In genomic region chr6:167668019-167668753, GRCh38 we compare ENCODE assay signal across 1 cellular context.
TF ChIP-seq lines count a peak whose summit lies in the region.

No MANE protein-coding gene starts in this region.

TF ChIP-seq in HepG2, 621 proteins besides CTCF, POLR2A, EP300 and RAD21 (continued from another document and continues in another):
- TF ChIP-seq, protein P1, sequence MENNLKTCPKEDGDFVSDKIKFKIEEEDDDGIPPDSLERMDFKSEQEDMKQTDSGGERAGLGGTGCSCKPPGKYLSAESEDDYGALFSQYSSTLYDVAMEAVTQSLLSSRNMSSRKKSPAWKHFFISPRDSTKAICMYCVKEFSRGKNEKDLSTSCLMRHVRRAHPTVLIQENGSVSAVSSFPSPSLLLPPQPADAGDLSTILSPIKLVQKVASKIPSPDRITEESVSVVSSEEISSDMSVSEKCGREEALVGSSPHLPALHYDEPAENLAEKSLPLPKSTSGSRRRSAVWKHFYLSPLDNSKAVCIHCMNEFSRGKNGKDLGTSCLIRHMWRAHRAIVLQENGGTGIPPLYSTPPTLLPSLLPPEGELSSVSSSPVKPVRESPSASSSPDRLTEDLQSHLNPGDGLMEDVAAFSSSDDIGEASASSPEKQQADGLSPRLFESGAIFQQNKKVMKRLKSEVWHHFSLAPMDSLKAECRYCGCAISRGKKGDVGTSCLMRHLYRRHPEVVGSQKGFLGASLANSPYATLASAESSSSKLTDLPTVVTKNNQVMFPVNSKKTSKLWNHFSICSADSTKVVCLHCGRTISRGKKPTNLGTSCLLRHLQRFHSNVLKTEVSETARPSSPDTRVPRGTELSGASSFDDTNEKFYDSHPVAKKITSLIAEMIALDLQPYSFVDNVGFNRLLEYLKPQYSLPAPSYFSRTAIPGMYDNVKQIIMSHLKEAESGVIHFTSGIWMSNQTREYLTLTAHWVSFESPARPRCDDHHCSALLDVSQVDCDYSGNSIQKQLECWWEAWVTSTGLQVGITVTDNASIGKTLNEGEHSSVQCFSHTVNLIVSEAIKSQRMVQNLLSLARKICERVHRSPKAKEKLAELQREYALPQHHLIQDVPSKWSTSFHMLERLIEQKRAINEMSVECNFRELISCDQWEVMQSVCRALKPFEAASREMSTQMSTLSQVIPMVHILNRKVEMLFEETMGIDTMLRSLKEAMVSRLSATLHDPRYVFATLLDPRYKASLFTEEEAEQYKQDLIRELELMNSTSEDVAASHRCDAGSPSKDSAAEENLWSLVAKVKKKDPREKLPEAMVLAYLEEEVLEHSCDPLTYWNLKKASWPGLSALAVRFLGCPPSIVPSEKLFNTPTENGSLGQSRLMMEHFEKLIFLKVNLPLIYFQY (CRISPR knock-in tag; IDR thresholded peaks at IDR 0.05; ENCODE audit: borderline replicate concordance): peak; percentile 74; the same call in 1 of the 2 replicates
- TF ChIP-seq ZNF879 (CRISPR knock-in tag; IDR thresholded peaks at IDR 0.05): no peak
- TF ChIP-seq ZNF543 (CRISPR knock-in tag; IDR thresholded peaks at IDR 0.05): peak; percentile 96
- no peak; the same call in 1 of the 2 replicates for TF ChIP-seq REPIN1 (CRISPR knock-in tag; IDR thresholded peaks at IDR 0.05; ENCODE audit: borderline replicate concordance, low read depth)
- no peak for TF ChIP-seq ZKSCAN1 (IDR thresholded peaks at IDR 0.05; ENCODE audit: low read length)
- TF ChIP-seq CHD2 (IDR thresholded peaks at IDR 0.05; ENCODE audit: low read depth, low read length): no peak; the same call in 1 of the 2 replicates
- no peak for TF ChIP-seq NFE2L1 (CRISPR knock-in tag; IDR thresholded peaks at IDR 0.05; ENCODE audit: borderline replicate concordance)
- peak; percentile 59 for TF ChIP-seq XRCC5 (optimal IDR thresholded peaks at IDR 0.05; ENCODE audit: low read length)
- peak; percentile 99 for TF ChIP-seq KIAA2018 (CRISPR knock-in tag; IDR thresholded peaks at IDR 0.05; ENCODE audit: borderline replicate concordance)
- TF ChIP-seq TARDBP (CRISPR knock-in tag; IDR thresholded peaks at IDR 0.05): peak; percentile 99
- peak; percentile 89 for TF ChIP-seq JUN (CRISPR knock-in tag; IDR thresholded peaks at IDR 0.05)
- TF ChIP-seq ZNF678 (CRISPR knock-in tag; IDR thresholded peaks at IDR 0.05): 0 out of 2 replicates have a peak, but pooled peaks have one; percentile 71
- TF ChIP-seq ZNF362 (CRISPR knock-in tag; IDR thresholded peaks at IDR 0.05; ENCODE audit: borderline replicate concordance): peak; percentile 69
- TF ChIP-seq, protein P2, sequence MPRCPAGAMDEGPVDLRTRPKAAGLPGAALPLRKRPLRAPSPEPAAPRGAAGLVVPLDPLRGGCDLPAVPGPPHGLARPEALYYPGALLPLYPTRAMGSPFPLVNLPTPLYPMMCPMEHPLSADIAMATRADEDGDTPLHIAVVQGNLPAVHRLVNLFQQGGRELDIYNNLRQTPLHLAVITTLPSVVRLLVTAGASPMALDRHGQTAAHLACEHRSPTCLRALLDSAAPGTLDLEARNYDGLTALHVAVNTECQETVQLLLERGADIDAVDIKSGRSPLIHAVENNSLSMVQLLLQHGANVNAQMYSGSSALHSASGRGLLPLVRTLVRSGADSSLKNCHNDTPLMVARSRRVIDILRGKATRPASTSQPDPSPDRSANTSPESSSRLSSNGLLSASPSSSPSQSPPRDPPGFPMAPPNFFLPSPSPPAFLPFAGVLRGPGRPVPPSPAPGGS (CRISPR knock-in tag; IDR thresholded peaks at IDR 0.05): peak; percentile 96
- no peak for TF ChIP-seq CBX2 (IDR thresholded peaks at IDR 0.05; ENCODE audit: low read depth, low read length)
- TF ChIP-seq CBX2 (CRISPR knock-in tag; IDR thresholded peaks at IDR 0.05; ENCODE audit: low read depth): peak; percentile 74; the same call in 1 of the 2 replicates
- TF ChIP-seq ZNF564 (CRISPR knock-in tag; IDR thresholded peaks at IDR 0.05): peak; percentile 92; the same call in 1 of the 2 replicates
- TF ChIP-seq ZMYM2 (CRISPR knock-in tag; IDR thresholded peaks at IDR 0.05): peak; percentile 90
- no peak; the same call in 1 of the 2 replicates for TF ChIP-seq NFYC (CRISPR knock-in tag; IDR thresholded peaks at IDR 0.05)
- peak; percentile 65; the same call in 1 of the 2 replicates for TF ChIP-seq NAIF1 (CRISPR knock-in tag; IDR thresholded peaks at IDR 0.05; ENCODE audit: borderline replicate concordance)
- TF ChIP-seq ZNF83 (CRISPR knock-in tag; IDR thresholded peaks at IDR 0.05; ENCODE audit: borderline replicate concordance): peak; percentile 33; the same call in 1 of the 2 replicates
- TF ChIP-seq SMAD3 (CRISPR knock-in tag; IDR thresholded peaks at IDR 0.05): peak; percentile 89; the same call in 1 of the 2 replicates
- TF ChIP-seq HOXA5 (CRISPR knock-in tag; IDR thresholded peaks at IDR 0.05): no peak; the same call in 1 of the 2 replicates
- TF ChIP-seq PRMT3 (CRISPR knock-in tag; IDR thresholded peaks at IDR 0.05; ENCODE audit: borderline replicate concordance, low read depth): peak; percentile 87; the same call in 1 of the 2 replicates
- no peak for TF ChIP-seq TAF1 (CRISPR knock-in tag; IDR thresholded peaks at IDR 0.05)
- 0 out of 2 replicates have a peak, but pooled peaks have one; percentile 57 for TF ChIP-seq PAX8 (CRISPR knock-in tag; IDR thresholded peaks at IDR 0.05; ENCODE audit: borderline replicate concordance)
- no peak for TF ChIP-seq MLLT10 (CRISPR knock-in tag; IDR thresholded peaks at IDR 0.05)
- 0 out of 2 replicates have a peak, but pooled peaks have one; percentile 82 for TF ChIP-seq ZSCAN12 (CRISPR knock-in tag; IDR thresholded peaks at IDR 0.05)
- TF ChIP-seq ZSCAN9 (CRISPR knock-in tag; IDR thresholded peaks at IDR 0.05; ENCODE audit: borderline replicate concordance): peak; percentile 92
- TF ChIP-seq SP2 (CRISPR knock-in tag; IDR thresholded peaks at IDR 0.05): no peak
- TF ChIP-seq SRSF1 (optimal IDR thresholded peaks at IDR 0.05; ENCODE audit: low read depth, low read length): no peak
- TF ChIP-seq, protein P3, sequence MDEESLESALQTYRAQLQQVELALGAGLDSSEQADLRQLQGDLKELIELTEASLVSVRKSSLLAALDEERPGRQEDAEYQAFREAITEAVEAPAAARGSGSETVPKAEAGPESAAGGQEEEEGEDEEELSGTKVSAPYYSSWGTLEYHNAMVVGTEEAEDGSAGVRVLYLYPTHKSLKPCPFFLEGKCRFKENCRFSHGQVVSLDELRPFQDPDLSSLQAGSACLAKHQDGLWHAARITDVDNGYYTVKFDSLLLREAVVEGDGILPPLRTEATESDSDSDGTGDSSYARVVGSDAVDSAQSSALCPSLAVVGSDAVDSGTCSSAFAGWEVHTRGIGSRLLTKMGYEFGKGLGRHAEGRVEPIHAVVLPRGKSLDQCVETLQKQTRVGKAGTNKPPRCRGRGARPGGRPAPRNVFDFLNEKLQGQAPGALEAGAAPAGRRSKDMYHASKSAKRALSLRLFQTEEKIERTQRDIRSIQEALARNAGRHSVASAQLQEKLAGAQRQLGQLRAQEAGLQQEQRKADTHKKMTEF (CRISPR knock-in tag; IDR thresholded peaks at IDR 0.05): peak; percentile 99
- TF ChIP-seq, protein P4, sequence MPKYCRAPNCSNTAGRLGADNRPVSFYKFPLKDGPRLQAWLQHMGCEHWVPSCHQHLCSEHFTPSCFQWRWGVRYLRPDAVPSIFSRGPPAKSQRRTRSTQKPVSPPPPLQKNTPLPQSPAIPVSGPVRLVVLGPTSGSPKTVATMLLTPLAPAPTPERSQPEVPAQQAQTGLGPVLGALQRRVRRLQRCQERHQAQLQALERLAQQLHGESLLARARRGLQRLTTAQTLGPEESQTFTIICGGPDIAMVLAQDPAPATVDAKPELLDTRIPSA (CRISPR knock-in tag; IDR thresholded peaks at IDR 0.05; ENCODE audit: borderline replicate concordance): no peak
- no peak for TF ChIP-seq TCF12 (IDR thresholded peaks at IDR 0.05)
- TF ChIP-seq TCF12 (CRISPR knock-in tag; IDR thresholded peaks at IDR 0.05): peak; percentile 99
- no peak for TF ChIP-seq MTA3 (CRISPR knock-in tag; IDR thresholded peaks at IDR 0.05)
- peak; percentile 90 for TF ChIP-seq SP140L (CRISPR knock-in tag; IDR thresholded peaks at IDR 0.05; ENCODE audit: borderline replicate concordance)
- peak; percentile 70 for TF ChIP-seq BATF2 (CRISPR knock-in tag; IDR thresholded peaks at IDR 0.05)
- no peak for TF ChIP-seq ZBTB14 (CRISPR knock-in tag; IDR thresholded peaks at IDR 0.05)
- 0 out of 2 replicates have a peak, but pooled peaks have one; percentile 24 for TF ChIP-seq ZNF7 (CRISPR knock-in tag; IDR thresholded peaks at IDR 0.05)
- TF ChIP-seq, protein P5, sequence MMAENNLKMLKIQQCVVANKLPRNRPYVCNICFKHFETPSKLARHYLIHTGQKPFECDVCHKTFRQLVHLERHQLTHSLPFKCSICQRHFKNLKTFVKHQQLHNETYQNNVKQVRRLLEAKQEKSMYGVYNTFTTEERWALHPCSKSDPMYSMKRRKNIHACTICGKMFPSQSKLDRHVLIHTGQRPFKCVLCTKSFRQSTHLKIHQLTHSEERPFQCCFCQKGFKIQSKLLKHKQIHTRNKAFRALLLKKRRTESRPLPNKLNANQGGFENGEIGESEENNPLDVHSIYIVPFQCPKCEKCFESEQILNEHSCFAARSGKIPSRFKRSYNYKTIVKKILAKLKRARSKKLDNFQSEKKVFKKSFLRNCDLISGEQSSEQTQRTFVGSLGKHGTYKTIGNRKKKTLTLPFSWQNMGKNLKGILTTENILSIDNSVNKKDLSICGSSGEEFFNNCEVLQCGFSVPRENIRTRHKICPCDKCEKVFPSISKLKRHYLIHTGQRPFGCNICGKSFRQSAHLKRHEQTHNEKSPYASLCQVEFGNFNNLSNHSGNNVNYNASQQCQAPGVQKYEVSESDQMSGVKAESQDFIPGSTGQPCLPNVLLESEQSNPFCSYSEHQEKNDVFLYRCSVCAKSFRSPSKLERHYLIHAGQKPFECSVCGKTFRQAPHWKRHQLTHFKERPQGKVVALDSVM (CRISPR knock-in tag; IDR thresholded peaks at IDR 0.05): peak; percentile 89
- TF ChIP-seq ZNF354B (CRISPR knock-in tag; IDR thresholded peaks at IDR 0.05): peak; percentile 56; the same call in 1 of the 2 replicates
